In genomic region chr13:79749985-79750551, GRCh38 we compare ENCODE assay signal across 8 cellular contexts.
DNase-seq lines count a peak whose midpoint lies in the region; TF ChIP-seq lines count a peak whose summit lies in the region.

No MANE protein-coding gene starts in this region.

- H3K36me3 ChIP-seq in breast epithelium (no peaks in the 10 kb centered on the region), stomach (no peaks in the 10 kb centered on the region)

- no peak for TF ChIP-seq EP300 in stomach (IDR thresholded peaks at IDR 0.05)

- H3K9me3 ChIP-seq in breast epithelium (no peaks in the 10 kb centered on the region), stomach (no peaks in the 10 kb centered on the region)

- TF ChIP-seq POLR2A in breast epithelium (IDR thresholded peaks at IDR 0.05) (no peak), stomach (IDR thresholded peaks at IDR 0.05) (no peak)

- H3K4me1 ChIP-seq in breast epithelium (peaks cover 0 to 3% of the 10 kb centered on the region in 2 donors), stomach (peaks cover 0 to 15% (median 4%) of the 10 kb centered on the region in 4 donors)

- peak; percentile 30 for DNase-seq in HK-2 (ENCODE audit: unreplicated experiment)
- DNase-seq in breast epithelium (ENCODE audit: low spot score in 2 of 2): peak in 1 of 2 donors; percentile 74
- peak; percentile 91 for DNase-seq in islet precursor cell
- DNase-seq in smooth muscle cell of the brain vasculature (ENCODE audit: low read depth, low spot score): peak; percentile 89
- DNase-seq in activated CD4-positive, CD25-positive, alpha-beta regulatory T cell (lab: John Stamatoyannopoulos, UW): no peak
- DNase-seq in stomach: no peak
- no peak for DNase-seq in D341Med (ENCODE audit: low spot score)
- no peak for DNase-seq in ureter (ENCODE audit: low spot score)

- WGBS in stomach, 5 donors: 47 to 60% (median 51%) methylated on average over 3 of the region's 3 CpGs

- H3K4me3 ChIP-seq in breast epithelium (no peak overlapping the region), stomach (no peak overlapping the region)

- no peak for TF ChIP-seq CTCF in breast epithelium (IDR thresholded peaks at IDR 0.05)
- no peak for TF ChIP-seq CTCF in stomach (IDR thresholded peaks at IDR 0.05)

- peak overlapping the region; percentile 67 for H3K27ac ChIP-seq in breast epithelium
- peak overlapping the region in 1 of 5 donors; percentile 23 for H3K27ac ChIP-seq in stomach

- intact Hi-C loops in breast epithelium (cut with DNase I; ENCODE audit: low total_unique reads) (no loop called here), stomach (cut with DNase I; ENCODE audit: low total_unique reads) (no loop called here)

- H3K27me3 ChIP-seq in breast epithelium: no peaks in the 10 kb centered on the region
- no peaks in the 10 kb centered on the region for H3K27me3 ChIP-seq in stomach

Comparison
In these comparisons a context has a peak if more than half of its experiments do, and no peak if none do; other contexts are left out.
1. DNase-seq: peak in HK-2 (single experiment), islet precursor cell (single experiment) and smooth muscle cell of the brain vasculature (single experiment); none in activated CD4-positive, CD25-positive, alpha-beta regulatory T cell (0 of 4), stomach (single experiment), D341Med (single experiment) and ureter (single experiment).